Comparison of ENCODE assay signal across 1 cellular context in the genomic region with DNA sequence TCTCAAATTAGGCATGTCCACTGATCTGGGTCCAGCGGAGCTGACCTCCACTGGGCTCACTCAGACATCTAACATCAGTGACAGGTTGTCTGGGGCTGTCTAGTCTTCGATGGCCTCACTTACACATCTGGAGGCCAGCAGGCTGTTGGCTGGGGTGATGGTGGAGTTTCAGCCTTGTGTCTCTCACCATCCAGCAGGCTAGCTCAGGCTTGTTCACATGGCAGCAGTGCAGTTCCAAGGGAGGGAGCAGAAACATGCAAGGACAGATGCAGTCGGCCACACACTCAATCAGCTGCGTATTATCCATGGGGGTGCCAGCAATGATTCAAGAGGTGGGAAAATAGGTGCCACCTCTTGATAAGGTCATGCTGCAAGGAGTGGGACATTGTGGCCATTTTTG.
TF ChIP-seq lines count a peak whose summit lies in the region.

No MANE protein-coding gene starts in this region.

TF ChIP-seq in H1, 55 proteins besides CTCF, POLR2A, EP300 and RAD21:
- TF ChIP-seq GTF2F1 (IDR thresholded peaks at IDR 0.05; ENCODE audit: borderline replicate concordance, low read depth, low read length): no peak
- TF ChIP-seq BRCA1 (IDR thresholded peaks at IDR 0.05; ENCODE audit: low read depth, low read length): no peak
- no peak for TF ChIP-seq CBX8 (IDR thresholded peaks at IDR 0.05; ENCODE audit: borderline replicate concordance, low read depth, low read length)
- TF ChIP-seq, protein P1, sequence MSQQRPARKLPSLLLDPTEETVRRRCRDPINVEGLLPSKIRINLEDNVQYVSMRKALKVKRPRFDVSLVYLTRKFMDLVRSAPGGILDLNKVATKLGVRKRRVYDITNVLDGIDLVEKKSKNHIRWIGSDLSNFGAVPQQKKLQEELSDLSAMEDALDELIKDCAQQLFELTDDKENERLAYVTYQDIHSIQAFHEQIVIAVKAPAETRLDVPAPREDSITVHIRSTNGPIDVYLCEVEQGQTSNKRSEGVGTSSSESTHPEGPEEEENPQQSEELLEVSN (IDR thresholded peaks at IDR 0.05): no peak
- TF ChIP-seq, protein P2, sequence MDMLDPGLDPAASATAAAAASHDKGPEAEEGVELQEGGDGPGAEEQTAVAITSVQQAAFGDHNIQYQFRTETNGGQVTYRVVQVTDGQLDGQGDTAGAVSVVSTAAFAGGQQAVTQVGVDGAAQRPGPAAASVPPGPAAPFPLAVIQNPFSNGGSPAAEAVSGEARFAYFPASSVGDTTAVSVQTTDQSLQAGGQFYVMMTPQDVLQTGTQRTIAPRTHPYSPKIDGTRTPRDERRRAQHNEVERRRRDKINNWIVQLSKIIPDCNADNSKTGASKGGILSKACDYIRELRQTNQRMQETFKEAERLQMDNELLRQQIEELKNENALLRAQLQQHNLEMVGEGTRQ (IDR thresholded peaks at IDR 0.05; ENCODE audit: low read length): no peak
- TF ChIP-seq KDM5A (IDR thresholded peaks at IDR 0.05; ENCODE audit: low read length): no peak
- no peak for TF ChIP-seq FOSL1 (IDR thresholded peaks at IDR 0.05; ENCODE audit: insufficient read depth, low read depth, low read length)
- TF ChIP-seq BCL11A (IDR thresholded peaks at IDR 0.05; ENCODE audit: low read depth in 2 of 2, low read length in 2 of 2): no peak
- TF ChIP-seq, protein P3, sequence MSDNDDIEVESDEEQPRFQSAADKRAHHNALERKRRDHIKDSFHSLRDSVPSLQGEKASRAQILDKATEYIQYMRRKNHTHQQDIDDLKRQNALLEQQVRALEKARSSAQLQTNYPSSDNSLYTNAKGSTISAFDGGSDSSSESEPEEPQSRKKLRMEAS (IDR thresholded peaks at IDR 0.05): no peak
- TF ChIP-seq CREB1 (IDR thresholded peaks at IDR 0.05): no peak
- TF ChIP-seq KDM4A (IDR thresholded peaks at IDR 0.05; ENCODE audit: low read depth, low read length, severe bottlenecking): no peak
- TF ChIP-seq KDM1A (IDR thresholded peaks at IDR 0.05; ENCODE audit: borderline replicate concordance, low read length): no peak
- TF ChIP-seq GABPA (IDR thresholded peaks at IDR 0.05; ENCODE audit: borderline replicate concordance, insufficient read depth, low read length): no peak
- no peak for TF ChIP-seq TAF1 (IDR thresholded peaks at IDR 0.05; ENCODE audit: low read depth, low read length)
- no peak for TF ChIP-seq RFX5 (IDR thresholded peaks at IDR 0.05; ENCODE audit: borderline replicate concordance, low read depth, low read length)
- no peak for TF ChIP-seq CEBPB (IDR thresholded peaks at IDR 0.05; ENCODE audit: low read depth, low read length)
- no peak for TF ChIP-seq POU5F1 (IDR thresholded peaks at IDR 0.05; ENCODE audit: low read depth, low read length)
- no peak for TF ChIP-seq TEAD4 (IDR thresholded peaks at IDR 0.05; ENCODE audit: low read depth, low read length)
